14 cellular contexts compared by ENCODE assay signal in the genomic region with DNA sequence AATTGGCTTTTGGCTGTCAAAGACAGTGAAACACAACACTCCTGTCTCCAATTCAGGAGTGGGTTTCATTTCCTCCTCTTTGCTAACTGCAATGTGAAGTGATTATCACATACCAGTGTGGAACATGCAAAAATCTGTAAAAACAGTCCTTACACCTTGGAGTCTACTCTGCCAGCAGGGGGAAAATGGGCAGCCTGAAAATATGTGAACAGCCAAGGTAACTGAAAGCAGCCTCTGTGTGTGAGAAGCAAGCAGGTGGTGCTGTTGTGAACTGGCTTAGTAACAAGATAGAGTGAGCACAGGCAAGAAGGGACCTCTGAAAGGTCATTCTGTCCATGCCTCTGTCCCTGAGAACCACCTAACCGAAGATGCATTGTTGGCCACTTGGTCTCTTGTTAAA. TPM values are rescaled to one million over a fixed set of nuclear protein-coding genes. Genes with fewer than 3 reads are reported as not detected.
DNase-seq lines count a peak whose midpoint lies in the region; ATAC-seq, FAIRE-seq and TF ChIP-seq lines count a peak whose summit lies in the region.
"Had no signal": no experiment of that assay in that cellular context is flagged by ENCODE, and none has a peak within 500 bp of the region (broad histone marks: within the 10 kb centered on the region; RNA-seq: fewer than 3 reads in every experiment).

No MANE protein-coding gene starts in this region.

- H3K4me3 ChIP-seq in HepG2 (replicated peaks in 1 of 3; ENCODE audit: insufficient read depth in 1 of 3, low read depth in 2 of 3, low read length in 3 of 3) (no peak overlapping the region), right lobe of liver (no peak overlapping the region), lower leg skin (ENCODE audit: low read depth, poor library complexity, severe bottlenecking) (no peak overlapping the region)
- H3K4me3 ChIP-seq: gastrocnemius medialis, SJCRH30 had no signal

- FAIRE-seq in HepG2 (lab: Jason Lieb, UNC) = no peak
- FAIRE-seq in GM12892 (lab: Jason Lieb, UNC) = no peak

- in situ Hi-C loops in HepG2 (cut with HindIII; ENCODE audit: extremely low pct_ligation_motif_present, low pct_unique_long_range_greater_than_20kb) = no loop called here

- 0% methylated on average over 1 of the region's 1 CpG for WGBS in HepG2 (ENCODE audit: low lambda C conversion rate)
- WGBS in right lobe of liver (ENCODE audit: insufficient coverage, low coverage, low lambda C conversion rate, missing lambda C conversion rate) = 20% methylated on average over 1 of the region's 1 CpG
- WGBS in lower leg skin, 2 donors = 53 to 54% methylated on average over 1 of the region's 1 CpG

- H4K20me1 ChIP-seq in HepG2 (ENCODE audit: insufficient read depth, low read length) = peaks cover 4% of the 10 kb centered on the region; the same call in 1 of the 2 replicates

- H3K9me3 ChIP-seq in HepG2 (ENCODE audit: low read length) (no peaks in the 10 kb centered on the region), right lobe of liver (no peaks in the 10 kb centered on the region)
- H3K9me3 ChIP-seq: gastrocnemius medialis, SJCRH30 had no signal

- no peaks in the 10 kb centered on the region for H3K36me3 ChIP-seq in HepG2 (replicated peaks in 1 of 2; ENCODE audit: control insufficient read depth in 1 of 2, insufficient read depth in 2 of 2, low read length in 2 of 2)
- no peaks in the 10 kb centered on the region for H3K36me3 ChIP-seq in right lobe of liver
- H3K36me3 ChIP-seq: gastrocnemius medialis, SJCRH30 had no signal

- POLR2A ChIA-PET in HepG2 (lab: Yijun Ruan, JAX) = no interaction called here

- H2AFZ ChIP-seq in HepG2 (ENCODE audit: low read length) = no peak overlapping the region

- H3K4me1 ChIP-seq in HepG2 (ENCODE audit: insufficient read depth, low read length) (no peaks in the 10 kb centered on the region), right lobe of liver (no peaks in the 10 kb centered on the region)
- H3K4me1 ChIP-seq: SJCRH30 had no signal

- intact Hi-C loops in HepG2 (cut with micrococcal nuclease; ENCODE audit: unreplicated experiment) (no loop called here), right lobe of liver (cut with DNase I) (no loop called here), lower leg skin (cut with DNase I; ENCODE audit: low total_unique reads) (no loop called here)

- no peak for TF ChIP-seq RAD21 in HepG2 (CRISPR knock-in tag; IDR thresholded peaks at IDR 0.05)

- H3K27ac ChIP-seq in HepG2 (ENCODE audit: extremely low read length, insufficient read depth, low read length) (no peak overlapping the region), right lobe of liver (no peak overlapping the region)
- H3K27ac ChIP-seq: gastrocnemius medialis, SJCRH30 had no signal

- ATAC-seq in HepG2 (peak; percentile 47; the same call in 1 of the 3 replicates), right lobe of liver (no peak)
- ATAC-seq: gastrocnemius medialis had no signal

- DNase-seq in HepG2 (ENCODE audit: low spot score) = peak; percentile 12
- no peak for DNase-seq in right lobe of liver
- peak; percentile 33 for DNase-seq in NCI-H526 treated with DMSO at 0.1 percent for 48 hours (lab: John Stamatoyannopoulos, UW)
- DNase-seq in cerebellum (ENCODE audit: low spot score) = peak; percentile 54
- DNase-seq in stimulated activated naive CD4-positive, alpha-beta T cell (lab: John Stamatoyannopoulos, UW) = no peak
- no peak for DNase-seq in mucosa of gallbladder (ENCODE audit: low spot score)
- no peak for DNase-seq in lower leg skin (ENCODE audit: low spot score in 2 of 2)
- DNase-seq in GM12892 (ENCODE audit: insufficient read length) = no peak
- DNase-seq: activated naive CD4-positive, alpha-beta T cell treated with anti-CD3 and anti-CD28 coated beads for 36 hours; cortex of kidney; gastrocnemius medialis had no signal

- BruUV-seq in HepG2 (replicated peaks; lab: Mats Ljungman, UMichigan) = no TSS peak

- TF ChIP-seq CTCF in HepG2 (CRISPR knock-in tag; IDR thresholded peaks at IDR 0.05) (no peak), right lobe of liver (IDR thresholded peaks at IDR 0.05) (no peak), lower leg skin (IDR thresholded peaks at IDR 0.05) (no peak)

- TF ChIP-seq POLR2A in HepG2 (IDR thresholded peaks at IDR 0.05; ENCODE audit: insufficient read depth in 1 of 2, low read depth in 2 of 2, low read length in 2 of 2) = no peak
- TF ChIP-seq POLR2A in right lobe of liver (IDR thresholded peaks at IDR 0.05) = no peak
- no peak for TF ChIP-seq POLR2A in lower leg skin (IDR thresholded peaks at IDR 0.05)
- no peak for TF ChIP-seq POLR2A in GM12892 (IDR thresholded peaks at IDR 0.05; ENCODE audit: low read depth, low read length)

- TF ChIP-seq EP300 in HepG2 (IDR thresholded peaks at IDR 0.05; ENCODE audit: low read depth in 2 of 2, low read length in 2 of 2) (no peak), HepG2 (CRISPR knock-in tag; IDR thresholded peaks at IDR 0.05; ENCODE audit: borderline replicate concordance) (no peak)

- H3K4me2 ChIP-seq in HepG2 (ENCODE audit: low read depth, low read length) = no peak overlapping the region

- CTCF ChIA-PET in HepG2 (lab: Yijun Ruan, JAX; ENCODE audit: low intra/inter-chr PET ratio, low total read pairs) = no interaction called here

- H3K27me3 ChIP-seq in HepG2 (ENCODE audit: control insufficient read depth in 1 of 2, insufficient read depth in 2 of 2, low read length in 2 of 2) (peaks cover 0 to 30% of the 10 kb centered on the region in 2 experiments; a peak in 2 of 5 replicates), right lobe of liver (peaks cover 5 to 14% of the 10 kb centered on the region in 2 donors)
- H3K27me3 ChIP-seq: SJCRH30 had no signal

- H3K79me2 ChIP-seq in HepG2 (ENCODE audit: insufficient read depth, low read length) = no peaks in the 10 kb centered on the region

- no peak overlapping the region for H3K9ac ChIP-seq in HepG2 (ENCODE audit: insufficient read depth, low read depth, low read length)

TF ChIP-seq in HepG2, 621 proteins besides CTCF, POLR2A, EP300 and RAD21:
- TF ChIP-seq ZNF510 (CRISPR knock-in tag; IDR thresholded peaks at IDR 0.05; ENCODE audit: low read depth) (no peak), ZNF672 (CRISPR knock-in tag; IDR thresholded peaks at IDR 0.05) (peak; percentile 46; the same call in 1 of the 2 replicates)

RNA-seq across cellular contexts. Expression of a gene that starts 6.0 kb away (rescaled TPM):
- total RNA-seq in HepG2 (2016; rRNA removed; fragmentation: Illumina TruSeq; extraction: Trizol) = not detected in 2 replicates
- not detected in 2 replicates for total RNA-seq in HepG2 (2016; cell fraction: cytosol; rRNA removed; fragmentation: Illumina TruSeq; extraction: Trizol; ENCODE audit: low read depth)
- not detected in 2 replicates for total RNA-seq in HepG2 (2016; cell fraction: insoluble cytoplasmic fraction; rRNA removed; fragmentation: Illumina TruSeq; extraction: Trizol)
- total RNA-seq in HepG2 (2016; cell fraction: membrane; rRNA removed; fragmentation: Illumina TruSeq; extraction: Trizol) = not detected in 2 replicates
- total RNA-seq in HepG2 (2016; cell fraction: nucleus; rRNA removed; fragmentation: Illumina TruSeq; extraction: Trizol) = not detected in 2 replicates
- polyA plus RNA-seq in HepG2 (2011; rRNA removed) = not detected in 2 replicates
- not detected in 2 replicates for polyA plus RNA-seq in HepG2 (2011; cell fraction: cytosol; rRNA removed)
- polyA plus RNA-seq in HepG2 (2011; cell fraction: nucleus; rRNA removed) = not detected in 2 replicates
- not detected in 2 replicates for polyA plus RNA-seq in HepG2 (2012)
- polyA plus RNA-seq in HepG2 (2016; cell fraction: cytosol; fragmentation: Illumina TruSeq; extraction: Trizol; ENCODE audit: low read depth) = not detected in 2 replicates
- not detected in 2 replicates for polyA plus RNA-seq in HepG2 (2016; cell fraction: insoluble cytoplasmic fraction; fragmentation: Illumina TruSeq; extraction: Trizol; ENCODE audit: low read depth)
- not detected in 2 replicates for polyA plus RNA-seq in HepG2 (2016; cell fraction: membrane; fragmentation: Illumina TruSeq; extraction: Trizol; ENCODE audit: low read depth)
- not detected in 2 replicates for polyA plus RNA-seq in HepG2 (2016; cell fraction: nucleus; fragmentation: Illumina TruSeq; extraction: Trizol; ENCODE audit: insufficient read depth, low read depth)
- not detected in 2 replicates for polyA minus RNA-seq in HepG2 (2011; rRNA and poly(A)+ RNA removed; ENCODE audit: low replicate concordance)
- polyA minus RNA-seq in HepG2 (2011; cell fraction: cytosol; rRNA and poly(A)+ RNA removed) = not detected in 2 replicates
- not detected in 2 replicates for polyA minus RNA-seq in HepG2 (2011; cell fraction: nucleus; rRNA and poly(A)+ RNA removed)
- total RNA-seq in right lobe of liver = not detected
- total RNA-seq in cerebellum = 10.1 TPM
- not detected for total RNA-seq in mucosa of gallbladder
- not detected for total RNA-seq in lower leg skin
- not detected for polyA plus RNA-seq in GM12892 (2012; ENCODE audit: missing spikeins)
- total RNA-seq: activated naive CD4-positive, alpha-beta T cell treated with anti-CD3 and anti-CD28 coated beads for 36 hours; gastrocnemius medialis; LHCN-M2; mesothelial cell of epicardium; SJCRH30 had no signal

Comparison
In these comparisons a context has a peak if more than half of its experiments do, and no peak if none do; other contexts are left out.
1. DNase-seq: peak in HepG2 (single experiment), NCI-H526 treated with DMSO at 0.1 percent for 48 hours (single experiment) and cerebellum (single experiment); none in right lobe of liver (0 of 3), stimulated activated naive CD4-positive, alpha-beta T cell (0 of 6), mucosa of gallbladder (single experiment), lower leg skin (0 of 2) and GM12892 (single experiment).
2. RNA of a gene that starts 6.0 kb away (total RNA-seq): 10.1 TPM in cerebellum (single experiment); not detected in HepG2, not detected in right lobe of liver, not detected in mucosa of gallbladder (single experiment) and not detected in lower leg skin; every median in the first group is over 10 times any median in the second.